ENCODE assay signal across 20 cellular contexts in genomic region chr20:61977387-61977786, GRCh38.
"Had no signal": no experiment of that assay in that cellular context is flagged by ENCODE, and none has a peak within 500 bp of the region (broad histone marks: within the 10 kb centered on the region; RNA-seq: fewer than 3 reads in every experiment).

No MANE protein-coding gene starts in this region.

- DNase-seq: dermis blood vessel endothelial cell; esophagus squamous epithelium; foreskin fibroblast; glutamatergic neuron; immature natural killer cell; left cardiac atrium; left ventricle myocardium inferior; lower lobe of right lung; natural killer cell; stimulated activated CD4-positive, alpha-beta T cell treated with anti-CD3 and anti-CD28 coated beads, Interleukin-4, amount 100 ng/mL, for 1 hour; stimulated activated CD8-positive, alpha-beta memory T cell treated with anti-CD3 and anti-CD28 coated beads, Interleukin-4, amount 100 ng/mL, for 48 hours; tibial artery; uterus had no signal

- H3K4me3 ChIP-seq: esophagus squamous epithelium, gastroesophageal sphincter, left ventricle myocardium inferior, lower lobe of right lung, smooth muscle cell, tibial artery, upper lobe of left lung, uterus had no signal

- H3K27me3 ChIP-seq: esophagus squamous epithelium, gastroesophageal sphincter, tibial artery, upper lobe of left lung, uterus had no signal

- H3K4me2 ChIP-seq: smooth muscle cell had no signal

- H3K27ac ChIP-seq: esophagus squamous epithelium, gastroesophageal sphincter, left ventricle myocardium inferior, lower lobe of right lung, tibial artery, upper lobe of left lung, uterus had no signal

- H3K4me1 Mint-ChIP-seq: mesothelial cell of epicardium had no signal

- ATAC-seq: gastroesophageal sphincter; left cardiac atrium; lower lobe of right lung; natural killer cell; stimulated activated effector memory CD8-positive, alpha-beta T cell treated with anti-CD3 and anti-CD28 coated beads, Interleukin-12 subunit alpha, Interleukin-12 subunit beta, amount 100 ng/mL, for 72 hours had no signal

- H3K27ac Mint-ChIP-seq: memory B cell; mesothelial cell of epicardium; natural killer cell; stimulated activated effector memory CD8-positive, alpha-beta T cell treated with anti-CD3 and anti-CD28 coated beads, Interleukin-12 subunit alpha, Interleukin-12 subunit beta, amount 100 ng/mL, for 72 hours; stimulated activated naive CD8-positive, alpha-beta T cell treated with anti-CD3 and anti-CD28 coated beads, Interleukin-15, Interleukin-2, amounts not matched to agents 100 ng/mL and 50 ng/mL, for 24 hours had no signal

- H3K27me3 Mint-ChIP-seq: memory B cell; stimulated activated naive CD8-positive, alpha-beta T cell treated with anti-CD3 and anti-CD28 coated beads, Interleukin-15, Interleukin-2, amounts not matched to agents 100 ng/mL and 50 ng/mL, for 24 hours had no signal

- H3K36me3 ChIP-seq: uterus had no signal

- H3K9me3 Mint-ChIP-seq: stimulated activated naive CD8-positive, alpha-beta T cell treated with anti-CD3 and anti-CD28 coated beads, Interleukin-15, Interleukin-2, amounts not matched to agents 100 ng/mL and 50 ng/mL, for 24 hours had no signal

- H3K9me3 ChIP-seq: esophagus squamous epithelium, gastroesophageal sphincter, left ventricle myocardium inferior, lower lobe of right lung, tibial artery, upper lobe of left lung, uterus had no signal

- H3K4me1 ChIP-seq: esophagus squamous epithelium, gastroesophageal sphincter, lower lobe of right lung, tibial artery, upper lobe of left lung, uterus had no signal

- H3K4me3 Mint-ChIP-seq: immature natural killer cell; memory B cell; mesothelial cell of epicardium; natural killer cell; stimulated activated effector memory CD8-positive, alpha-beta T cell treated with anti-CD3 and anti-CD28 coated beads, Interleukin-12 subunit alpha, Interleukin-12 subunit beta, amount 100 ng/mL, for 72 hours; stimulated activated naive CD8-positive, alpha-beta T cell treated with anti-CD3 and anti-CD28 coated beads, Interleukin-15, Interleukin-2, amounts not matched to agents 100 ng/mL and 50 ng/mL, for 24 hours had no signal
